Comparison of ENCODE assay signal across 19 cellular contexts in genomic region chr7:33509251-33509650, GRCh38.
DNase-seq lines count a peak whose midpoint lies in the region; ATAC-seq and TF ChIP-seq lines count a peak whose summit lies in the region.
"Had no signal": no experiment of that assay in that cellular context is flagged by ENCODE, and none has a peak within 500 bp of the region (broad histone marks: within the 10 kb centered on the region; RNA-seq: fewer than 3 reads in every experiment).

No MANE protein-coding gene starts in this region.

- H3K36me3 Mint-ChIP-seq in natural killer cell = peaks cover 11% of the 10 kb centered on the region
- H3K36me3 Mint-ChIP-seq in natural killer cell treated with Interleukin-12 subunit alpha and Interleukin-12 subunit beta and Interleukin-15 and Interleukin-18, amount 100 ng/mL, for 72 hours = no peaks in the 10 kb centered on the region
- H3K36me3 Mint-ChIP-seq in naive thymus-derived CD8-positive, alpha-beta T cell = peaks cover 10 to 52% (median 36%) of the 10 kb centered on the region in 3 donors

- peak overlapping the region; percentile 21 for H3K4me3 Mint-ChIP-seq in natural killer cell
- no peak overlapping the region for H3K4me3 Mint-ChIP-seq in natural killer cell treated with Interleukin-12 subunit alpha and Interleukin-12 subunit beta and Interleukin-15 and Interleukin-18, amount 100 ng/mL, for 72 hours
- no peak overlapping the region for H3K4me3 Mint-ChIP-seq in naive thymus-derived CD8-positive, alpha-beta T cell
- H3K4me3 Mint-ChIP-seq: CD4-positive, alpha-beta memory T cell; H9 had no signal

- peak overlapping the region; percentile 17 to 24 for H3K27ac Mint-ChIP-seq in natural killer cell
- H3K27ac Mint-ChIP-seq in natural killer cell treated with Interleukin-12 subunit alpha and Interleukin-12 subunit beta and Interleukin-15 and Interleukin-18, amount 100 ng/mL, for 72 hours = peak overlapping the region in 1 of 2 donors; percentile 1
- no peak overlapping the region for H3K27ac Mint-ChIP-seq in naive thymus-derived CD8-positive, alpha-beta T cell
- H3K27ac Mint-ChIP-seq: CD4-positive, alpha-beta memory T cell; H9 had no signal

- no peaks in the 10 kb centered on the region for H3K27me3 ChIP-seq in adipocyte (replicated peaks; ENCODE audit: control insufficient read depth, insufficient read depth, low read length)
- no peaks in the 10 kb centered on the region for H3K27me3 ChIP-seq in colonic mucosa

- H3K9me3 Mint-ChIP-seq in natural killer cell = no peaks in the 10 kb centered on the region
- H3K9me3 Mint-ChIP-seq in natural killer cell treated with Interleukin-12 subunit alpha and Interleukin-12 subunit beta and Interleukin-15 and Interleukin-18, amount 100 ng/mL, for 72 hours = no peaks in the 10 kb centered on the region
- no peaks in the 10 kb centered on the region for H3K9me3 Mint-ChIP-seq in naive thymus-derived CD8-positive, alpha-beta T cell
- H3K9me3 Mint-ChIP-seq: H9 had no signal

- H3K4me3 ChIP-seq in adipocyte (ENCODE audit: low read length) (no peak overlapping the region), colonic mucosa (no peak overlapping the region)
- H3K4me3 ChIP-seq: GM23248 had no signal

- H3K9ac ChIP-seq in adipocyte (ENCODE audit: low read length) = no peak overlapping the region
- no peak overlapping the region for H3K9ac ChIP-seq in colonic mucosa (ENCODE audit: low read depth in 2 of 2, low read length in 2 of 2)
- H3K9ac ChIP-seq: GM23248 had no signal

- TF ChIP-seq CTCF in natural killer cell (IDR thresholded peaks at IDR 0.05) (no peak), colonic mucosa (IDR thresholded peaks at IDR 0.05) (no peak)

- DNase-seq in natural killer cell (no peak), adipocyte (ENCODE audit: low read depth) (peak; percentile 22), fibroblast of gingiva (ENCODE audit: low read depth) (peak; percentile 15), colonic mucosa (no peak), left colon (no peak), RPMI8226 (no peak)
- no peak for DNase-seq in natural killer cell treated with Interleukin-12 subunit alpha and Interleukin-12 subunit beta and Interleukin-15 and Interleukin-18, amount 100 ng/mL, for 72 hours (ENCODE audit: low spot score)
- DNase-seq in naive thymus-derived CD8-positive, alpha-beta T cell = no peak
- DNase-seq: C1 segment of cervical spinal cord; Calu3; CD4-positive, alpha-beta memory T cell; COR-L47; DMS53; DMS79 treated with DMSO at 0.1 percent for 48 hours; GF-D8; GM23248; H9 had no signal

- peak in 1 of 3 donors; percentile 60 for ATAC-seq in natural killer cell
- no peak for ATAC-seq in natural killer cell treated with Interleukin-12 subunit alpha and Interleukin-12 subunit beta and Interleukin-15 and Interleukin-18, amount 100 ng/mL, for 72 hours
- no peak for ATAC-seq in naive thymus-derived CD8-positive, alpha-beta T cell
- ATAC-seq in left colon = no peak
- ATAC-seq: HCT116 had no signal

- no peaks in the 10 kb centered on the region for H3K36me3 ChIP-seq in adipocyte (ENCODE audit: control insufficient read depth, insufficient read depth, low read length, severe bottlenecking)
- H3K36me3 ChIP-seq in colonic mucosa = no peaks in the 10 kb centered on the region

- no peaks in the 10 kb centered on the region for H3K27me3 Mint-ChIP-seq in natural killer cell (ENCODE audit: low read depth in 2 of 2)
- no peaks in the 10 kb centered on the region for H3K27me3 Mint-ChIP-seq in natural killer cell treated with Interleukin-12 subunit alpha and Interleukin-12 subunit beta and Interleukin-15 and Interleukin-18, amount 100 ng/mL, for 72 hours
- H3K27me3 Mint-ChIP-seq in naive thymus-derived CD8-positive, alpha-beta T cell = no peaks in the 10 kb centered on the region
- H3K27me3 Mint-ChIP-seq: CD4-positive, alpha-beta memory T cell had no signal

- POLR2A ChIA-PET in naive thymus-derived CD8-positive, alpha-beta T cell (lab: Charles Lee) = no interaction called here

- H3K9me3 ChIP-seq in adipocyte (ENCODE audit: control insufficient read depth, low read length) = no peaks in the 10 kb centered on the region
- no peaks in the 10 kb centered on the region for H3K9me3 ChIP-seq in colonic mucosa

- H3K27ac ChIP-seq in colonic mucosa = no peak overlapping the region
- H3K27ac ChIP-seq: 22Rv1, GM23248 had no signal

- H3K4me1 Mint-ChIP-seq in natural killer cell = peaks cover 19 to 32% of the 10 kb centered on the region in 2 donors
- peaks cover 22 to 28% of the 10 kb centered on the region in 2 donors for H3K4me1 Mint-ChIP-seq in natural killer cell treated with Interleukin-12 subunit alpha and Interleukin-12 subunit beta and Interleukin-15 and Interleukin-18, amount 100 ng/mL, for 72 hours (ENCODE audit: low read depth in 2 of 2)
- peaks cover 0 to 4% (median 0%) of the 10 kb centered on the region in 4 donors for H3K4me1 Mint-ChIP-seq in naive thymus-derived CD8-positive, alpha-beta T cell
- H3K4me1 Mint-ChIP-seq: CD4-positive, alpha-beta memory T cell; H9 had no signal

- H3K4me1 ChIP-seq in adipocyte (ENCODE audit: control insufficient read depth, insufficient read depth, low read length) = no peaks in the 10 kb centered on the region
- no peaks in the 10 kb centered on the region for H3K4me1 ChIP-seq in colonic mucosa

- intact Hi-C loops in natural killer cell (cut with micrococcal nuclease) = no loop called here
- intact Hi-C loops in colonic mucosa (cut with DNase I) = no loop called here
- intact Hi-C loops in left colon (cut with DNase I, micrococcal nuclease) = no loop called here

Comparison
In these comparisons a context has a peak if more than half of its experiments do, and no peak if none do; other contexts are left out.
1. DNase-seq: peak in adipocyte (single experiment) and fibroblast of gingiva (single experiment); none in natural killer cell (single experiment), natural killer cell treated with Interleukin-12 subunit alpha and Interleukin-12 subunit beta and Interleukin-15 and Interleukin-18, amount 100 ng/mL, for 72 hours (single experiment), colonic mucosa (single experiment), naive thymus-derived CD8-positive, alpha-beta T cell (0 of 10), left colon (0 of 2) and RPMI8226 (single experiment).
2. H3K27ac Mint-ChIP-seq: peak in natural killer cell (2 of 2); none in naive thymus-derived CD8-positive, alpha-beta T cell (0 of 10).